ENCODE assay signal across 28 cellular contexts in genomic region chr10:4011136-4011812, GRCh38.
"Had no signal": no experiment of that assay in that cellular context is flagged by ENCODE, and none has a peak within 500 bp of the region (broad histone marks: within the 10 kb centered on the region; RNA-seq: fewer than 3 reads in every experiment).

No MANE protein-coding gene starts in this region.

- H3K27ac ChIP-seq: breast epithelium, colonic mucosa, dorsolateral prefrontal cortex, esophagus muscularis mucosa, gastrocnemius medialis, lower lobe of right lung, spleen, upper lobe of right lung had no signal

- H3K4me1 ChIP-seq: breast epithelium, colonic mucosa, gastrocnemius medialis, upper lobe of right lung had no signal

- DNase-seq: activated CD4-positive, alpha-beta T cell treated with anti-CD3 and anti-CD28 coated beads for 4 hours; activated CD4-positive, alpha-beta T cell treated with anti-CD3 and anti-CD28 coated beads, Interleukin-2, amount 50 U/mL, for 48 hours; activated CD4-positive, CD25-positive, alpha-beta regulatory T cell; activated CD8-positive, alpha-beta memory T cell treated with anti-CD3 and anti-CD28 coated beads, Interleukin-2, amount 50 U/mL, for 48 hours; activated naive CD4-positive, alpha-beta T cell; activated naive CD8-positive, alpha-beta T cell treated with anti-CD3 and anti-CD28 coated beads, Interleukin-2, amount 10 ng/mL, durations not matched to agents 7 days and 5 days; activated T-cell treated with anti-CD3 and anti-CD28 coated beads, Interleukin-2, amount 50 U/mL, for 4 hours; amniotic stem cell; dorsolateral prefrontal cortex; effector memory CD8-positive, alpha-beta T cell; gastrocnemius medialis; head of caudate nucleus; hypothalamus; immature natural killer cell; lower lobe of right lung; naive B cell; spleen; stimulated activated CD4-positive, alpha-beta T cell treated with anti-CD3 and anti-CD28 coated beads, Interleukin-4, amount 100 ng/mL, for 1 hour; stimulated activated naive CD4-positive, alpha-beta T cell treated with Interleukin-2 at 50 U/mL for 16 hours; T1000; upper lobe of right lung had no signal

- H3K27ac Mint-ChIP-seq: activated naive CD8-positive, alpha-beta T cell treated with anti-CD3 and anti-CD28 coated beads, Interleukin-2, amount 10 ng/mL, durations not matched to agents 7 days and 5 days; activated T-helper 2 cell treated with anti-CD3 and anti-CD28 coated beads, Interferon-gamma antibody, Interleukin-2, Interleukin-4, amounts not matched to agents 10 μg/mL and 5 μg/mL and 100 μg/mL, durations not matched to agents 14 hours and 24 hours and 36 hours; effector memory CD8-positive, alpha-beta T cell; immature natural killer cell; progenitor cell of endocrine pancreas had no signal

- H3K9me3 ChIP-seq: breast epithelium, colonic mucosa, esophagus muscularis mucosa, gastrocnemius medialis, lower lobe of right lung, spleen, upper lobe of right lung had no signal

- H3K36me3 ChIP-seq: breast epithelium, colonic mucosa, esophagus muscularis mucosa, gastrocnemius medialis, lower lobe of right lung, spleen, upper lobe of right lung had no signal

- ATAC-seq: activated T-cell treated with anti-CD3 and anti-CD28 coated beads, Interleukin-2, amount 50 U/mL, for 4 hours; effector memory CD8-positive, alpha-beta T cell; gastrocnemius medialis; left lobe of liver; lower lobe of right lung; upper lobe of right lung had no signal

- H3K27me3 Mint-ChIP-seq: activated naive CD8-positive, alpha-beta T cell treated with anti-CD3 and anti-CD28 coated beads, Interleukin-2, amount 10 ng/mL, durations not matched to agents 7 days and 5 days; central memory CD8-positive, alpha-beta T cell; effector memory CD8-positive, alpha-beta T cell; naive B cell had no signal

- H3K4me3 Mint-ChIP-seq: activated naive CD8-positive, alpha-beta T cell treated with anti-CD3 and anti-CD28 coated beads, Interleukin-2, amount 10 ng/mL, durations not matched to agents 7 days and 5 days; activated T-cell treated with anti-CD3 and anti-CD28 coated beads, Interleukin-2, amount 50 U/mL, for 4 hours; central memory CD8-positive, alpha-beta T cell; effector memory CD8-positive, alpha-beta T cell; immature natural killer cell; naive B cell had no signal

- H3K9me3 Mint-ChIP-seq: activated T-cell treated with anti-CD3 and anti-CD28 coated beads, Interleukin-2, amount 50 U/mL, for 4 hours; activated T-helper 2 cell treated with anti-CD3 and anti-CD28 coated beads, Interferon-gamma antibody, Interleukin-2, Interleukin-4, amounts not matched to agents 10 μg/mL and 5 μg/mL and 100 μg/mL, durations not matched to agents 14 hours and 24 hours and 36 hours; central memory CD8-positive, alpha-beta T cell; effector memory CD8-positive, alpha-beta T cell; immature natural killer cell had no signal

- H3K36me3 Mint-ChIP-seq: immature natural killer cell, naive B cell had no signal

- H3K4me3 ChIP-seq: breast epithelium, colonic mucosa, dorsolateral prefrontal cortex, esophagus muscularis mucosa, gastrocnemius medialis, lower lobe of right lung, spleen, upper lobe of right lung had no signal

- H3K27me3 ChIP-seq: breast epithelium, colonic mucosa, dorsolateral prefrontal cortex, esophagus muscularis mucosa, gastrocnemius medialis, spleen, upper lobe of right lung had no signal
